In genomic region chr12:91991397-91992187, GRCh38 we compare ENCODE assay signal across 13 cellular contexts.
DNase-seq lines count a peak whose midpoint lies in the region; ATAC-seq, FAIRE-seq and TF ChIP-seq lines count a peak whose summit lies in the region.
"Had no signal": no experiment of that assay in that cellular context is flagged by ENCODE, and none has a peak within 500 bp of the region (broad histone marks: within the 10 kb centered on the region; RNA-seq: fewer than 3 reads in every experiment).

No MANE protein-coding gene starts in this region.

- TF ChIP-seq CTCF in SK-N-SH (IDR thresholded peaks at IDR 0.05) = no peak
- TF ChIP-seq CTCF in brain microvascular endothelial cell (IDR thresholded peaks at IDR 0.05; ENCODE audit: low read depth, low read length, missing control alignments) = no peak
- no peak for TF ChIP-seq CTCF in nephron (IDR thresholded peaks at IDR 0.05; ENCODE audit: unreplicated experiment in 3 of 3)
- no peak for TF ChIP-seq CTCF in kidney (IDR thresholded peaks at IDR 0.05; ENCODE audit: borderline replicate concordance, extremely low read depth, insufficient read depth)

- H3K27ac ChIP-seq in SK-N-SH (ENCODE audit: low read depth in 2 of 2, low read length in 1 of 2) = peak overlapping the region in 1 of 2 experiments; percentile 64; a peak in 3 of 4 replicates
- peak overlapping the region; percentile 75 for H3K27ac ChIP-seq in brain microvascular endothelial cell
- no peak overlapping the region for H3K27ac ChIP-seq in kidney (ENCODE audit: low read depth in 2 of 2, low read length in 2 of 2)
- H3K27ac ChIP-seq: A549, prostate gland had no signal

- POLR2A ChIA-PET in SK-N-SH (lab: Yijun Ruan, JAX) = no interaction called here

- CTCF ChIA-PET in SK-N-SH (lab: Yijun Ruan, JAX) = interaction anchor here (0.6 to 2.2 kb wide), 3 partner anchors 11 to 610 kb away, joined by 3 to 8 read pairs (median 8); no protein-coding TSS in a partner anchor

- no peak overlapping the region for H2AFZ ChIP-seq in SK-N-SH (ENCODE audit: low read depth)

- H3K4me1 Mint-ChIP-seq in nephron = peaks cover 21% of the 10 kb centered on the region

- in situ Hi-C loops in brain microvascular endothelial cell (cut with HindIII; ENCODE audit: low pct_ligation_motif_present, low sequenced_read_pairs) = no loop called here

- H3K4me1 ChIP-seq in SK-N-SH (ENCODE audit: control insufficient read depth in 1 of 2, insufficient read depth in 2 of 2, low read depth in 1 of 2, low read length in 1 of 2) (peaks cover 14 to 17% of the 10 kb centered on the region in 2 experiments), kidney (ENCODE audit: control insufficient read depth in 1 of 2, insufficient read depth in 1 of 2, low read depth in 1 of 2, low read length in 2 of 2) (no peaks in the 10 kb centered on the region)
- H3K4me1 ChIP-seq: prostate gland had no signal

- intact Hi-C loops in cardiac septum (cut with DNase I) (no loop called here), kidney (cut with DNase I) (no loop called here)

- H3K9me3 ChIP-seq in SK-N-SH (no peaks in the 10 kb centered on the region), kidney (ENCODE audit: control insufficient read depth in 1 of 2, low read length in 2 of 2) (no peaks in the 10 kb centered on the region)
- H3K9me3 ChIP-seq: A549, prostate gland had no signal

- H3K79me2 ChIP-seq in SK-N-SH (ENCODE audit: insufficient read depth) = no peaks in the 10 kb centered on the region

- no peaks in the 10 kb centered on the region for H3K9me2 ChIP-seq in SK-N-SH

- no peak for DNase-seq in SK-N-SH
- DNase-seq in brain microvascular endothelial cell = no peak
- no peak for DNase-seq in cardiac septum (ENCODE audit: low spot score)
- DNase-seq in kidney = no peak
- DNase-seq: aorta had no signal

- H3K27me3 ChIP-seq in SK-N-SH (ENCODE audit: insufficient read depth) = no peaks in the 10 kb centered on the region
- no peaks in the 10 kb centered on the region for H3K27me3 ChIP-seq in brain microvascular endothelial cell (replicated peaks)

- no peak for TF ChIP-seq RAD21 in SK-N-SH (IDR thresholded peaks at IDR 0.05; ENCODE audit: low read length)

- TF ChIP-seq EP300 in SK-N-SH (IDR thresholded peaks at IDR 0.05; ENCODE audit: borderline replicate concordance in 1 of 2, low read depth in 1 of 2, low read length in 1 of 2) = no peak

- H3K4me3 Mint-ChIP-seq in nephron = no peak overlapping the region
- H3K4me3 Mint-ChIP-seq: IgD-negative memory B cell had no signal

- no peaks in the 10 kb centered on the region for H3K36me3 Mint-ChIP-seq in nephron (ENCODE audit: low read depth)
- H3K36me3 Mint-ChIP-seq: IgD-negative memory B cell had no signal

- no peaks in the 10 kb centered on the region for H3K9me3 Mint-ChIP-seq in nephron
- H3K9me3 Mint-ChIP-seq: IgD-negative memory B cell had no signal

- ATAC-seq in SK-N-SH treated with all-trans-retinoic acid at 6 μM for 48 hours (0 out of 3 replicates have a peak, but pooled peaks have one; percentile 28), HG03432 (IDR thresholded peaks at IDR 0.05; ENCODE audit: unreplicated experiment) (peak; percentile 45), GM19035 (IDR thresholded peaks at IDR 0.05; ENCODE audit: unreplicated experiment) (no peak)
- ATAC-seq: A549 had no signal

- H3F3A ChIP-seq in SK-N-SH (replicated peaks; ENCODE audit: insufficient read depth) = peaks cover 9% of the 10 kb centered on the region

- H3K36me3 ChIP-seq in SK-N-SH (replicated peaks in 1 of 2; ENCODE audit: control insufficient read depth in 1 of 2, insufficient read depth in 2 of 2, low read length in 1 of 2) (no peaks in the 10 kb centered on the region), brain microvascular endothelial cell (replicated peaks) (no peaks in the 10 kb centered on the region), kidney (ENCODE audit: control insufficient read depth in 1 of 2, insufficient read depth in 2 of 2, low read length in 2 of 2) (no peaks in the 10 kb centered on the region)
- H3K36me3 ChIP-seq: prostate gland had no signal

- peak overlapping the region; percentile 37 to 63 (median 46) for H3K27ac Mint-ChIP-seq in nephron
- H3K27ac Mint-ChIP-seq: IgD-negative memory B cell had no signal

- H3K4me3 ChIP-seq in SK-N-SH (ENCODE audit: low read depth in 2 of 2, low read length in 1 of 2) (no peak overlapping the region), brain microvascular endothelial cell (ENCODE audit: low read depth, low read length) (no peak overlapping the region), kidney (ENCODE audit: low read length in 2 of 2) (no peak overlapping the region)
- H3K4me3 ChIP-seq: A549, prostate gland had no signal

- H4K20me1 ChIP-seq in SK-N-SH (ENCODE audit: insufficient read depth) = no peaks in the 10 kb centered on the region

- H3K27me3 Mint-ChIP-seq in nephron (ENCODE audit: low read depth) = no peaks in the 10 kb centered on the region
- H3K27me3 Mint-ChIP-seq: IgD-negative memory B cell had no signal

- WGBS in SK-N-SH (ENCODE audit: low lambda C conversion rate) = 93% methylated on average over 1 of the region's 1 CpG

- H3K9ac ChIP-seq in SK-N-SH (no peak overlapping the region), kidney (ENCODE audit: low read length in 2 of 2) (no peak overlapping the region)

- FAIRE-seq in kidney (lab: Jason Lieb, UNC) = no peak
- FAIRE-seq: A549, G401.6 had no signal

- no peak overlapping the region for H3K4me2 ChIP-seq in SK-N-SH
- H3K4me2 ChIP-seq: A549 had no signal

TF ChIP-seq in SK-N-SH treated with all-trans-retinoic acid at 6 μM for 48 hours, 23 proteins besides CTCF, POLR2A, EP300 and RAD21:
- no peak for TF ChIP-seq SNAI2 (CRISPR knock-in tag; IDR thresholded peaks at IDR 0.05)
- TF ChIP-seq POU6F1 (CRISPR knock-in tag; IDR thresholded peaks at IDR 0.05; ENCODE audit: borderline replicate concordance, low read depth) = no peak
- no peak for TF ChIP-seq CSRNP3 (CRISPR knock-in tag; IDR thresholded peaks at IDR 0.05)
- no peak for TF ChIP-seq ZNF8 (CRISPR knock-in tag; IDR thresholded peaks at IDR 0.05)

TF ChIP-seq in SK-N-SH, 30 proteins besides CTCF, POLR2A, EP300 and RAD21 (continues in another document):
- no peak for TF ChIP-seq YY1 (IDR thresholded peaks at IDR 0.05; ENCODE audit: low read depth)
- no peak for TF ChIP-seq GATA2 (CRISPR knock-in tag; IDR thresholded peaks at IDR 0.05)
- TF ChIP-seq USF2 (IDR thresholded peaks at IDR 0.05; ENCODE audit: borderline replicate concordance, low read depth, low read length) = no peak
- no peak for TF ChIP-seq TEAD4 (IDR thresholded peaks at IDR 0.05; ENCODE audit: borderline replicate concordance, insufficient read depth)
- no peak for TF ChIP-seq FOXJ3 (CRISPR knock-in tag; IDR thresholded peaks at IDR 0.05)
- TF ChIP-seq POLR2AphosphoS5 (IDR thresholded peaks at IDR 0.05; ENCODE audit: low read depth, low read length) = no peak
- no peak for TF ChIP-seq MAX (IDR thresholded peaks at IDR 0.05; ENCODE audit: low read depth)
- TF ChIP-seq REST (IDR thresholded peaks at IDR 0.05; ENCODE audit: low read depth, low read length) = no peak
- TF ChIP-seq MXI1 (IDR thresholded peaks at IDR 0.05; ENCODE audit: low read depth, low read length) = no peak
- no peak for TF ChIP-seq GABPA (IDR thresholded peaks at IDR 0.05; ENCODE audit: low read depth)
